In the genomic region with DNA sequence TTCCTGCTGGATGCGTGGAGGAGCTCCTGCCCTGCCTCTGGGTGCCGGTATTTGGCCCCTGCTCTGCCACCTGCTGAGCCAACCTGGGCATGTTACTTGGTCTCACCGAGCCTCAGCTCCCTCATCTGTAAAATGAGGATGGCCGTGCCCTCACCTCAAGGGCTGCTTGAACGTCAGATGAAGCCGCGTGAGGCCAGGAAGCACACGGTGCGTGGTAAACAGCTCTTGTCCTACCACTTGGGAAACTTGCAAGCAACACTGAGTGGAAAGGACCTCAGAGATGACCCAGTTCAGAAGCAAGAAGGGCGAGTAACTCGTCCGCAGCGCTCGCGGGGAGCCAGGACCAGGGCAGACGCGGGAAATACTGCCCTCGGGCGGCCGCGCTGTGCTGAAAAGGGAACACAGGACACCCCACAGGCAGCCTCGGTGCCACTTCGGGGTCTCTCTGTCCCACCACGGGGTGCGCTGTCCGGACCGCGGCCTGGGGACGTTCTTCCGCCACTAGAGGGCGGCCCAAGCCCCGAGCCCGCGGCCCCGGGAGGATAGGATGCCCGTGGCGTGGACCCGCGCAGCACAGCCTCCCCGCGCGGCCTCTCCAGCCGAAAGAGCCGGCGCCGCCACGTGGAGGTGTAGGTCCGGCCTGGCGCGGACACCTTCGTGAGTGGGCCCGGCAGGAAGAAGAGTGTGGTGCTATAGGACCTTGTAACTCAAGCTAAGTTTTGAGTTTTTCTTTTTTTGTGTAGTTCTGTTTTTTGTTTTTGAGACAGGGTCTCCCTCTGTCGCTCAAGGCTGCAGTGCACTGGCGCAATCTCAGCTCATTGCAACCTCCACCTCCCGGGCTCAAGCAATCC, we compare ENCODE assay signal across 8 cellular contexts.
DNase-seq lines count a peak whose midpoint lies in the region; ATAC-seq, FAIRE-seq and TF ChIP-seq lines count a peak whose summit lies in the region.

No MANE protein-coding gene starts in this region.

- peak overlapping the region; percentile 57 for H3K4me2 ChIP-seq in osteoblast (ENCODE audit: insufficient read depth, low read length)

- FAIRE-seq in GM19239 (lab: Jason Lieb, UNC), result no peak

- H3K79me2 ChIP-seq in osteoblast (ENCODE audit: insufficient read depth, low read length), result no peaks in the 10 kb centered on the region

- no peaks in the 10 kb centered on the region for H3K9me3 ChIP-seq in gastroesophageal sphincter
- no peaks in the 10 kb centered on the region for H3K9me3 ChIP-seq in osteoblast (ENCODE audit: low read depth, low read length)
- no peaks in the 10 kb centered on the region for H3K9me3 ChIP-seq in thyroid gland

- H3K36me3 ChIP-seq in gastroesophageal sphincter, result peaks cover 0 to 24% of the 10 kb centered on the region in 2 donors
- H3K36me3 ChIP-seq in osteoblast (ENCODE audit: insufficient read depth, low read length), result no peaks in the 10 kb centered on the region
- no peaks in the 10 kb centered on the region for H3K36me3 ChIP-seq in thyroid gland

- TF ChIP-seq POLR2A in gastroesophageal sphincter (IDR thresholded peaks at IDR 0.05) (no peak), thyroid gland (IDR thresholded peaks at IDR 0.05) (no peak)

- H4K20me1 ChIP-seq in osteoblast (ENCODE audit: insufficient read depth, low read length), result no peaks in the 10 kb centered on the region

- peak; percentile 95 for ATAC-seq in HG03342 (IDR thresholded peaks at IDR 0.05; ENCODE audit: unreplicated experiment)
- peak; percentile 86 for ATAC-seq in gastroesophageal sphincter

- 23 to 58% methylated on average over 3 to 12 of the region's 55 CpGs for WGBS in gastroesophageal sphincter (ENCODE audit: low coverage in 1 of 2), 2 donors
- WGBS in thyroid gland, 2 donors, result 10 to 16% methylated on average over 38 to 43 of the region's 55 CpGs

- H3K4me1 ChIP-seq in gastroesophageal sphincter, result peaks cover 0 to 18% (median 0%) of the 10 kb centered on the region in 3 donors
- no peaks in the 10 kb centered on the region for H3K4me1 ChIP-seq in osteoblast (ENCODE audit: insufficient read depth, low read length)
- H3K4me1 ChIP-seq in thyroid gland, result peaks cover 0 to 9% of the 10 kb centered on the region in 2 donors

- H3K4me3 ChIP-seq in gastroesophageal sphincter (peak overlapping the region; percentile 4 to 41), osteoblast (ENCODE audit: insufficient read depth, low read length) (peak overlapping the region; percentile 55), thyroid gland (replicated peaks in 1 of 3) (peak overlapping the region in 1 of 3 donors; percentile 12)

- peak; percentile 43 to 47 for DNase-seq in AML-193 (lab: John Stamatoyannopoulos, UW)
- peak; percentile 86 for DNase-seq in GM19239 (ENCODE audit: insufficient read length, low spot score)
- peak; percentile 84 for DNase-seq in RPMI8226
- DNase-seq in activated effector memory CD4-positive, alpha-beta T cell treated with anti-CD3 and anti-CD28 coated beads, Interleukin-2, amount 50 U/mL, for 16 hours, result peak; percentile 88
- peak; percentile 98 for DNase-seq in osteoblast (ENCODE audit: insufficient read length, low spot score, missing footprints)
- DNase-seq in thyroid gland, result peak; percentile 79 to 84

- no peak for TF ChIP-seq EP300 in gastroesophageal sphincter (IDR thresholded peaks at IDR 0.05)

- intact Hi-C loops in thyroid gland (cut with DNase I), result loop anchor here (5.0 kb wide), 1 partner anchor 149 kb away; no protein-coding TSS in a partner anchor

- H3K27me3 ChIP-seq in gastroesophageal sphincter, result no peaks in the 10 kb centered on the region
- H3K27me3 ChIP-seq in osteoblast (ENCODE audit: insufficient read depth, low read length), result peaks cover 28% of the 10 kb centered on the region
- no peaks in the 10 kb centered on the region for H3K27me3 ChIP-seq in thyroid gland

- H3K27ac ChIP-seq in gastroesophageal sphincter, result peak overlapping the region in 2 of 4 donors; percentile 38 to 68
- H3K27ac ChIP-seq in osteoblast (ENCODE audit: low read depth, low read length), result no peak overlapping the region
- peak overlapping the region; percentile 1 to 50 (median 12) for H3K27ac ChIP-seq in thyroid gland

- H2AFZ ChIP-seq in osteoblast (ENCODE audit: low read length), result peak overlapping the region; percentile 4

- TF ChIP-seq CTCF in gastroesophageal sphincter (IDR thresholded peaks at IDR 0.05) (peak in 3 of 4 experiments; percentile 84 to 94 (median 86)), osteoblast (IDR thresholded peaks at IDR 0.05; ENCODE audit: extremely low read depth, low read depth, low read length) (peak; percentile 73), thyroid gland (IDR thresholded peaks at IDR 0.05) (peak; percentile 73 to 92 (median 85))

Comparison
In these comparisons a context has a peak if more than half of its experiments do, and no peak if none do; other contexts are left out.
1. DNase-seq: peak in every context shown above with its lines; median percentile 98 in osteoblast; 88 in activated effector memory CD4-positive, alpha-beta T cell treated with anti-CD3 and anti-CD28 coated beads, Interleukin-2, amount 50 U/mL, for 16 hours; 86 in GM19239; 84 in RPMI8226; 82 in thyroid gland; 45 in AML-193.